12 cellular contexts compared by ENCODE assay signal in the genomic region with DNA sequence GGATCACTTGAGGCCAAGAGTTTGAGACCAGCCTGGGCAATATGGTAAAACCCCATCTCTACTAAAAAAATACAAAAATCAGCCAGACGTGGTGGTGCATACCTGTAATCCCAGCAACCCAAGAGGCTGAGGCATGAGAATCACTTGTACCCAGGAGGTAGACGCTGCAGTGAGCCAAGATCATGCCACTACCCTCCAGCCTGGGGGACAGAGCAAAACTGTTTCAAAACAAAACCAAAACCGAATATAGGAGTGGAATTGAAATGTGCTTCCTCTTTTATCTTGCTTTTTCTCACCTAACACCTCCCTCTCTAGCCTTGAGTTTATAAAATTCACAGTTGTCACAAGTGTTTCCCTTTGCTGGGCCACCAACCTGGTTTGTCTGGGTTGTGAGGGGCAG.
DNase-seq lines count a peak whose midpoint lies in the region; ATAC-seq lines count a peak whose summit lies in the region.
"Had no signal": no experiment of that assay in that cellular context is flagged by ENCODE, and none has a peak within 500 bp of the region (broad histone marks: within the 10 kb centered on the region; RNA-seq: fewer than 3 reads in every experiment).

No MANE protein-coding gene starts in this region.

- no peak for DNase-seq in activated CD8-positive, alpha-beta memory T cell treated with anti-CD3 and anti-CD28 coated beads, Interleukin-2, amount 10 ng/mL, durations not matched to agents 7 days and 5 days
- no peak for DNase-seq in activated CD8-positive, alpha-beta memory T cell treated with anti-CD3 and anti-CD28 coated beads, Interleukin-2, amount 50 U/mL, for 48 hours
- DNase-seq in germinal center (ENCODE audit: low spot score), result no peak
- DNase-seq in DMS 273 treated with DMSO at 0.1 percent for 48 hours (lab: John Stamatoyannopoulos, UW), result no peak
- DNase-seq in Right ventricle myocardium superior, result no peak
- no peak for DNase-seq in left ventricle myocardium superior
- DNase-seq: activated naive CD4-positive, alpha-beta T cell treated with Interleukin-2 at 50 U/mL for 16 hours; stimulated activated CD4-positive, alpha-beta T cell treated with anti-CD3 and anti-CD28 coated beads, Interleukin-2, amount 100 ng/mL, for 48 hours; trophoblast cell had no signal

- peak; percentile 53 for ATAC-seq in activated CD8-positive, alpha-beta memory T cell treated with anti-CD3 and anti-CD28 coated beads, Interleukin-2, amount 10 ng/mL, durations not matched to agents 7 days and 5 days
- ATAC-seq in HG02763 (IDR thresholded peaks at IDR 0.05; ENCODE audit: unreplicated experiment) (peak; percentile 88), HG03571 (IDR thresholded peaks at IDR 0.05; ENCODE audit: unreplicated experiment) (peak; percentile 92), Right ventricle myocardium superior (ENCODE audit: poor library complexity) (no peak), left ventricle myocardium superior (no peak)

- no peaks in the 10 kb centered on the region for H3K9me3 Mint-ChIP-seq in activated CD8-positive, alpha-beta memory T cell treated with anti-CD3 and anti-CD28 coated beads, Interleukin-2, amount 10 ng/mL, durations not matched to agents 7 days and 5 days (ENCODE audit: low read depth)

- H3K4me1 Mint-ChIP-seq in activated CD8-positive, alpha-beta memory T cell treated with anti-CD3 and anti-CD28 coated beads, Interleukin-2, amount 10 ng/mL, durations not matched to agents 7 days and 5 days, result peaks cover 7% of the 10 kb centered on the region

- H3K4me3 Mint-ChIP-seq in activated CD8-positive, alpha-beta memory T cell treated with anti-CD3 and anti-CD28 coated beads, Interleukin-2, amount 10 ng/mL, durations not matched to agents 7 days and 5 days, result peak overlapping the region; percentile 6
- H3K4me3 Mint-ChIP-seq: nephron had no signal

- H3K36me3 Mint-ChIP-seq in activated CD8-positive, alpha-beta memory T cell treated with anti-CD3 and anti-CD28 coated beads, Interleukin-2, amount 10 ng/mL, durations not matched to agents 7 days and 5 days, result no peaks in the 10 kb centered on the region

- intact Hi-C loops in Right ventricle myocardium superior (cut with DNase I), result no loop called here
- intact Hi-C loops in left ventricle myocardium superior (cut with micrococcal nuclease), result no loop called here

- CTCF ChIA-PET in activated CD8-positive, alpha-beta memory T cell treated with anti-CD3 and anti-CD28 coated beads, Interleukin-2, amount 10 ng/mL, durations not matched to agents 7 days and 5 days (lab: Charles Lee), result no interaction called here

- no peaks in the 10 kb centered on the region for H3K27me3 Mint-ChIP-seq in activated CD8-positive, alpha-beta memory T cell treated with anti-CD3 and anti-CD28 coated beads, Interleukin-2, amount 10 ng/mL, durations not matched to agents 7 days and 5 days

- peak overlapping the region; percentile 7 for H3K27ac Mint-ChIP-seq in activated CD8-positive, alpha-beta memory T cell treated with anti-CD3 and anti-CD28 coated beads, Interleukin-2, amount 10 ng/mL, durations not matched to agents 7 days and 5 days

Comparison
In these comparisons a context has a peak if more than half of its experiments do, and no peak if none do; other contexts are left out.
1. ATAC-seq: peak in activated CD8-positive, alpha-beta memory T cell treated with anti-CD3 and anti-CD28 coated beads, Interleukin-2, amount 10 ng/mL, durations not matched to agents 7 days and 5 days (single experiment), HG02763 (single experiment) and HG03571 (single experiment); none in Right ventricle myocardium superior (single experiment) and left ventricle myocardium superior (single experiment).